Comparison of ENCODE assay signal across 25 cellular contexts in the genomic region with DNA sequence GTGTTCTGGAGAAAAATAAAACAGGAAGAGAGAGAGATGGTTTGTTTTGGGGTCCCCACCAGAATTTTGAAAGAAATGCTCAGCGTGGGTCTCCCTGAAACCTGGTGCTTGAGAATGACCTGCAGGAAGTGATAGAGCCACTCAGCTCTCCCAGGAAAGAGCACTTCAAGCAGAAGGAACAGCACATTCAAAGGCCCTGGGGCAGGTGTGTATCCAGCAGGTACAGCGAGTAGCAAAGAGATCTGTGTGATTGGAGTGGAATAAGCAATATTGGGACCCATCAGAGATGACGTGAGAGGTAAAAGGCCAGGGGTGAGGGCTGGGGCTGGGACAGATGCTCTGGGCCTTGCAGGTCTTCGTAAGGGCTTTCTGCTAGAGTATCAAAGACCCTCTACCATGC.
"Had no signal": no experiment of that assay in that cellular context is flagged by ENCODE, and none has a peak within 500 bp of the region (broad histone marks: within the 10 kb centered on the region; RNA-seq: fewer than 3 reads in every experiment).

No MANE protein-coding gene starts in this region.

- H3K79me2 ChIP-seq: parathyroid adenoma had no signal

- ATAC-seq: naive thymus-derived CD4-positive, alpha-beta T cell; natural killer cell; psoas muscle; right cardiac atrium; right lobe of liver; stimulated activated effector memory CD8-positive, alpha-beta T cell treated with anti-CD3 and anti-CD28 coated beads, Interleukin-12 subunit alpha, Interleukin-12 subunit beta, amount 100 ng/mL, for 72 hours; stimulated activated naive B cell treated with anti-CD40 and anti-IgM and Interleukin-4, amounts not matched to agents 10 μg/mL and 1 μg/mL and 100 μg/mL, for 72 hours had no signal

- DNase-seq: naive thymus-derived CD4-positive, alpha-beta T cell; natural killer cell; ovary; posterior cingulate gyrus; psoas muscle; right cardiac atrium; right lobe of liver; sigmoid colon; small intestine; stimulated activated CD4-positive, alpha-beta T cell treated with anti-CD3 and anti-CD28 coated beads, Interleukin-15, amount 100 ng/mL, for 24 hours; stimulated activated CD4-positive, alpha-beta T cell treated with anti-CD3 and anti-CD28 coated beads, Interleukin-2, amount 100 ng/mL, for 24 hours; stimulated activated CD4-positive, alpha-beta T cell treated with anti-CD3 and anti-CD28 coated beads, Interleukin-2, amount 100 ng/mL, for 48 hours; stimulated activated CD4-positive, alpha-beta T cell treated with anti-CD3 and anti-CD28 coated beads, Interleukin-4, amount 100 ng/mL, for 24 hours; stimulated activated naive B cell treated with anti-CD40 and anti-IgM and Interleukin-4, amounts not matched to agents 10 μg/mL and 1 μg/mL and 100 μg/mL, for 72 hours; stimulated activated naive CD4-positive, alpha-beta T cell treated with Interleukin-2 at 50 U/mL for 16 hours; stomach; thyroid gland; trophoblast cell; upper lobe of left lung had no signal

- H3K4me3 ChIP-seq: ovary, psoas muscle, right lobe of liver, sigmoid colon, stomach, thoracic aorta, thyroid gland, tibial nerve, upper lobe of left lung had no signal

- H3K27me3 ChIP-seq: ovary, right lobe of liver, thyroid gland, upper lobe of left lung had no signal

- H3K9me3 ChIP-seq: neutrophil, ovary, psoas muscle, right lobe of liver, sigmoid colon, stomach, thoracic aorta, thyroid gland, tibial nerve, upper lobe of left lung had no signal

- FAIRE-seq: small intestine, urothelium cell line had no signal

- H2AFZ ChIP-seq: parathyroid adenoma had no signal

- H3K4me1 ChIP-seq: parathyroid adenoma, psoas muscle, right lobe of liver, sigmoid colon, stomach, thyroid gland, tibial nerve, upper lobe of left lung had no signal

- H3K36me3 ChIP-seq: neutrophil, ovary, right lobe of liver, sigmoid colon, stomach, thoracic aorta, thyroid gland, tibial nerve, upper lobe of left lung had no signal

- H3K9ac ChIP-seq: parathyroid adenoma had no signal

- H3K27ac ChIP-seq: neutrophil, ovary, parathyroid adenoma, psoas muscle, right lobe of liver, sigmoid colon, stomach, thoracic aorta, thyroid gland, tibial nerve, upper lobe of left lung had no signal
